8 cellular contexts compared by ENCODE assay signal in the genomic region with DNA sequence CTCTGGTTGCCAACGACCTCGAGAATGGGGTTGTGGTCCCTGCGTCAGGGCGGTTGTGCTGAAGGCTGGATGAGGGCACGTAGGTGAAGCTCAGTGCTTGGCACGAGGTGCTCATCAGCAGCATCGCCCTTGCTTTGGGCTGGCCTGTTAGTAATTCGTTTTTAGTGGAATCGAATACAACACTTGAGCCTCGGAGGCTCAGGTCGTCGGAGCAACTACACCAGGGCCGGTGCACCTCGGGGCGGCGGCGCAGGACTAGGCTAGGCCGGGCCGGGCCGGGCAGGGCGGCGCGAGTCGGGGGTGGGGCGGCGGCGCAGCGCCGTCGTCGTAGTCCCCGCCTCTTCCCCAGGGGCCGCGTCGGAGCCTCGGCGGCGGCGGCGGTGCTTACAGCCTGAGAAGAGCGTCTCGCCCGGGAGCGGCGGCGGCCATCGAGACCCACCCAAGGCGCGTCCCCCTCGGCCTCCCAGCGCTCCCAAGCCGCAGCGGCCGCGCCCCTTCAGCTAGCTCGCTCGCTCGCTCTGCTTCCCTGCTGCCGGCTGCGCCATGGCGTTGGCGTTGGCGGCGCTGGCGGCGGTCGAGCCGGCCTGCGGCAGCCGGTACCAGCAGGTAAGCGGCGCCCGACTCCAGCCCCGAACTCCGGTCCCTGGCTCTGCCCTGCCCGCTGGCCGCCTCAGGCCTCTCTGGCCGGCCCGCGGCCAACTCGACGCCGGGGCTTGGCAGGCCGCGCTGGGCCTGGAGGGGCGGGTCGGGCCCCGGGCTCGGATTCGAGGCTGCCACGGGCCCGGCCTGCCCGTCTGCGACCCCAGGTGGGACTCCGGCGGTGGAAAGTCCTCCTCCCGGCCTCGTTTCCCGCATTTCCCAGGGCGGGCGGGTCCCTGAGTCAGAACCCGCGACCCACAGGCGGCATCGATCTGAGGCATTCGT. TPM values are rescaled to one million over a fixed set of nuclear protein-coding genes. Genes with fewer than 3 reads are reported as not detected.
DNase-seq lines count a peak whose midpoint lies in the region; ATAC-seq, FAIRE-seq and TF ChIP-seq lines count a peak whose summit lies in the region.

A gene with protein sequence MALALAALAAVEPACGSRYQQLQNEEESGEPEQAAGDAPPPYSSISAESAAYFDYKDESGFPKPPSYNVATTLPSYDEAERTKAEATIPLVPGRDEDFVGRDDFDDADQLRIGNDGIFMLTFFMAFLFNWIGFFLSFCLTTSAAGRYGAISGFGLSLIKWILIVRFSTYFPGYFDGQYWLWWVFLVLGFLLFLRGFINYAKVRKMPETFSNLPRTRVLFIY (plus strand): TSS at position 348 of the 924 bp plus-strand sequence. CDS start 196 bp downstream, at position 544.

- H3K9me3 ChIP-seq in KOPT-K1 (ENCODE audit: insufficient read depth, low read length, poor library complexity, severe bottlenecking): no peaks in the 10 kb centered on the region
- H3K9me3 ChIP-seq in neutrophil: no peaks in the 10 kb centered on the region

- in situ Hi-C loops in SK-MEL-5 (cut with HindIII; ENCODE audit: low pct_unique_long_range_greater_than_20kb, low sequenced_read_pairs): no loop called here

- FAIRE-seq in frontal cortex (lab: Jason Lieb, UNC): no peak

- H3K36me3 ChIP-seq in KOPT-K1 (ENCODE audit: insufficient read depth, low read length): peaks cover 5% of the 10 kb centered on the region; the same call in 1 of the 2 replicates
- no peaks in the 10 kb centered on the region for H3K36me3 ChIP-seq in neutrophil

- H3K27me3 ChIP-seq in neutrophil: peaks cover 4% of the 10 kb centered on the region

- TF ChIP-seq CTCF in neutrophil (IDR thresholded peaks at IDR 0.05): peak; percentile 49
- TF ChIP-seq CTCF in subcutaneous adipose tissue (IDR thresholded peaks at IDR 0.05; ENCODE audit: low read depth): no peak

- peak; percentile 98 for ATAC-seq in GM21737 (IDR thresholded peaks at IDR 0.05; ENCODE audit: unreplicated experiment)

- peaks cover 15 to 18% of the 10 kb centered on the region in 2 experiments for H3K4me1 ChIP-seq in neutrophil (ENCODE audit: control insufficient read depth in 1 of 2, insufficient read depth in 1 of 2, low read depth in 1 of 2, low read length in 1 of 2)

- DNase-seq in EL (peak; percentile 82), SK-MEL-5 (ENCODE audit: low read depth, low spot score) (peak; percentile 76), frontal cortex (ENCODE audit: low spot score in 2 of 2) (peak; percentile 75 to 79)
- peak; percentile 55 to 85 (median 66) for DNase-seq in activated naive CD4-positive, alpha-beta T cell (lab: John Stamatoyannopoulos, UW)

- H3K4me3 ChIP-seq in neutrophil (ENCODE audit: low read depth in 1 of 2, low read length in 1 of 2): peak within 1 kb of the TSS; percentile 80 to 82

- H3K27ac ChIP-seq in KOPT-K1 (ENCODE audit: low read depth, low read length, poor library complexity, severe bottlenecking) (peak within 1 kb of the TSS; percentile 87), neutrophil (peak within 1 kb of the TSS; percentile 94)

RNA-seq across cellular contexts. Expression of the gene that starts here (rescaled TPM):
- 38.6 and 41.8 TPM in 2 replicates for total RNA-seq in SK-MEL-5 (2014; rRNA removed; shearing (Covaris generic))
- polyA plus RNA-seq in SK-MEL-5 (2015; cell fraction: cytosol; rRNA removed): 114 and 145 TPM in 2 replicates
- 5.0 and 9.2 TPM in 2 replicates for polyA plus RNA-seq in SK-MEL-5 (2015; cell fraction: nucleus; rRNA removed)
- 115 TPM for total RNA-seq in frontal cortex
- total RNA-seq in subcutaneous adipose tissue: 100 to 1,000 TPM in 2 of 4 donors, 10 to 100 TPM in 2; 91.7 to 101 (median 97.0) TPM

Comparison
In these comparisons a context has a peak if more than half of its experiments do, and no peak if none do; other contexts are left out.
1. Peak in every context shown above with its lines: DNase-seq, ATAC-seq, H3K4me3 ChIP-seq and H3K27ac ChIP-seq.